ENCODE assay signal across 28 cellular contexts in genomic region chr5:8773091-8773615, GRCh38.
DNase-seq lines count a peak whose midpoint lies in the region; ATAC-seq and TF ChIP-seq lines count a peak whose summit lies in the region.
"Had no signal": no experiment of that assay in that cellular context is flagged by ENCODE, and none has a peak within 500 bp of the region (broad histone marks: within the 10 kb centered on the region; RNA-seq: fewer than 3 reads in every experiment).

No MANE protein-coding gene starts in this region.

- no peak overlapping the region for H3K14ac ChIP-seq in neuronal stem cell (ENCODE audit: low read length)

- H3K79me1 ChIP-seq in neuronal stem cell (ENCODE audit: low read depth, low read length) = no peaks in the 10 kb centered on the region

- H2AFZ ChIP-seq in mammary epithelial cell (ENCODE audit: low read depth, low read length) = no peak overlapping the region
- no peak overlapping the region for H2AFZ ChIP-seq in neuronal stem cell (ENCODE audit: low read length)

- H3K9ac ChIP-seq in BLaER1 (no peak overlapping the region), mammary epithelial cell (ENCODE audit: insufficient read depth, low read length) (no peak overlapping the region), neuronal stem cell (ENCODE audit: low read depth, low read length, poor library complexity) (no peak overlapping the region)

- no peak for TF ChIP-seq CTCF in mammary epithelial cell (conservative IDR thresholded peaks at IDR 0.05 in 1 of 2, IDR thresholded peaks at IDR 0.05 in 1 of 2; ENCODE audit: extremely low read depth in 1 of 2, insufficient read depth in 1 of 2, low read depth in 1 of 2, low read length in 2 of 2)

- H2BK12ac ChIP-seq in neuronal stem cell (ENCODE audit: low read length) = no peak overlapping the region

- no peak overlapping the region for H3K4ac ChIP-seq in neuronal stem cell (ENCODE audit: low read length)

- no peak overlapping the region for H4K8ac ChIP-seq in neuronal stem cell (ENCODE audit: low read depth, low read length)

- intact Hi-C loops in mammary epithelial cell (cut with micrococcal nuclease) = no loop called here

- CTCF ChIA-PET in mammary epithelial cell (lab: Charles Lee; ENCODE audit: low non-redundant PET) = no interaction called here

- H4K91ac ChIP-seq in neuronal stem cell (ENCODE audit: low read depth, low read length, poor library complexity) = no peak overlapping the region

- H4K20me1 ChIP-seq in BLaER1 = no peaks in the 10 kb centered on the region
- no peaks in the 10 kb centered on the region for H4K20me1 ChIP-seq in mammary epithelial cell (ENCODE audit: insufficient read depth, low read length)

- H3K4me3 Mint-ChIP-seq in activated naive CD8-positive, alpha-beta T cell treated with anti-CD3 and anti-CD28 coated beads, Interleukin-2, amount 50 U/mL, for 24 hours = no peak overlapping the region
- H3K4me3 Mint-ChIP-seq: activated CD4-positive, alpha-beta memory T cell treated with anti-CD3 and anti-CD28 coated beads for 36 hours; activated T-helper 17 cell treated with anti-CD3 and anti-CD28 coated beads, Interleukin-2, amount 50 U/mL, for 72 hours; nephron progenitor cell had no signal

- H3K9me3 Mint-ChIP-seq in activated naive CD8-positive, alpha-beta T cell treated with anti-CD3 and anti-CD28 coated beads, Interleukin-2, amount 50 U/mL, for 24 hours = no peaks in the 10 kb centered on the region
- H3K9me3 Mint-ChIP-seq: nephron progenitor cell had no signal

- H3K4me3 ChIP-seq in BLaER1 = no peak overlapping the region
- no peak overlapping the region for H3K4me3 ChIP-seq in mammary epithelial cell (replicated peaks in 1 of 3; ENCODE audit: insufficient read depth in 1 of 3, low read depth in 2 of 3, low read length in 3 of 3)
- H3K4me3 ChIP-seq in neuronal stem cell (ENCODE audit: low read length in 2 of 2) = no peak overlapping the region
- H3K4me3 ChIP-seq: ascending aorta, lower lobe of right lung, MG63, pancreas, spleen, transverse colon had no signal

- H3K79me2 ChIP-seq in mammary epithelial cell (ENCODE audit: insufficient read depth, low read length) = no peaks in the 10 kb centered on the region

- no peaks in the 10 kb centered on the region for H3K27me3 ChIP-seq in BLaER1
- H3K27me3 ChIP-seq in mammary epithelial cell (ENCODE audit: insufficient read depth, low read length) = no peaks in the 10 kb centered on the region
- no peaks in the 10 kb centered on the region for H3K27me3 ChIP-seq in neuronal stem cell (ENCODE audit: control insufficient read depth in 3 of 3, insufficient read depth in 3 of 3, low read depth in 1 of 3, low read length in 3 of 3)
- H3K27me3 ChIP-seq: ascending aorta, MG63, pancreas, spleen, transverse colon had no signal

- H3K18ac ChIP-seq in neuronal stem cell (ENCODE audit: low read length) = no peak overlapping the region

- H3K23ac ChIP-seq in neuronal stem cell (ENCODE audit: low read depth, low read length, poor library complexity) = no peak overlapping the region

- H3K36me3 ChIP-seq in BLaER1 = no peaks in the 10 kb centered on the region
- no peaks in the 10 kb centered on the region for H3K36me3 ChIP-seq in mammary epithelial cell (ENCODE audit: insufficient read depth, low read length)
- no peaks in the 10 kb centered on the region for H3K36me3 ChIP-seq in neuronal stem cell (replicated peaks in 1 of 2; ENCODE audit: control insufficient read depth in 2 of 2, insufficient read depth in 2 of 2, low read length in 2 of 2)
- H3K36me3 ChIP-seq: ascending aorta, lower lobe of right lung, MG63, pancreas, spleen, transverse colon had no signal

- H2BK15ac ChIP-seq in neuronal stem cell (ENCODE audit: low read length) = no peak overlapping the region

- H3K4me1 Mint-ChIP-seq in activated naive CD8-positive, alpha-beta T cell treated with anti-CD3 and anti-CD28 coated beads, Interleukin-2, amount 50 U/mL, for 24 hours = no peaks in the 10 kb centered on the region
- H3K4me1 Mint-ChIP-seq: activated T-helper 17 cell treated with anti-CD3 and anti-CD28 coated beads, Interleukin-2, amount 50 U/mL, for 72 hours; nephron progenitor cell had no signal

- no peak overlapping the region for H2BK120ac ChIP-seq in neuronal stem cell (ENCODE audit: low read depth, low read length)

- H3K27ac ChIP-seq in BLaER1 (no peak overlapping the region), mammary epithelial cell (ENCODE audit: insufficient read depth, low read depth, low read length) (no peak overlapping the region), neuronal stem cell (replicated peaks; ENCODE audit: low read length) (no peak overlapping the region)
- H3K27ac ChIP-seq: ascending aorta, C4-2B, lower lobe of right lung, pancreas, spleen, transverse colon had no signal

- DNase-seq in LHCN-M2 (ENCODE audit: low read depth) (peak; percentile 63), mammary epithelial cell (peak; percentile 49), left kidney (ENCODE audit: low read depth, low spot score) (peak; percentile 14), neuronal stem cell (ENCODE audit: low spot score) (no peak)
- no peak for DNase-seq in activated naive CD8-positive, alpha-beta T cell treated with anti-CD3 and anti-CD28 coated beads, Interleukin-2, amount 50 U/mL, for 24 hours
- DNase-seq: ACHN; activated CD4-positive, alpha-beta memory T cell treated with anti-CD3 and anti-CD28 coated beads for 36 hours; activated CD4-positive, CD25-positive, alpha-beta regulatory T cell; activated naive CD4-positive, alpha-beta T cell treated with anti-CD3 and anti-CD28 coated beads, Interleukin-2, amount 50 U/mL, for 16 hours; EL; islet precursor cell; lower lobe of right lung; MG63; NCI-H2029; NCI-H2227 treated with DMSO at 0.1 percent for 48 hours; nephron progenitor cell; pancreas; right cardiac atrium; spleen; stimulated activated CD4-positive, alpha-beta T cell treated with anti-CD3 and anti-CD28 coated beads, Interleukin-4, amount 100 ng/mL, for 1 hour; T-helper 1 cell; transverse colon had no signal

- H3K36me3 Mint-ChIP-seq in activated naive CD8-positive, alpha-beta T cell treated with anti-CD3 and anti-CD28 coated beads, Interleukin-2, amount 50 U/mL, for 24 hours (ENCODE audit: low read depth) = no peaks in the 10 kb centered on the region
- H3K36me3 Mint-ChIP-seq: activated CD4-positive, alpha-beta memory T cell treated with anti-CD3 and anti-CD28 coated beads for 36 hours had no signal

- no peak overlapping the region for H2BK5ac ChIP-seq in neuronal stem cell (ENCODE audit: low read length)

- H3K9me3 ChIP-seq in BLaER1 = peaks cover 4% of the 10 kb centered on the region; the same call in 1 of the 2 replicates
- no peaks in the 10 kb centered on the region for H3K9me3 ChIP-seq in mammary epithelial cell (replicated peaks; ENCODE audit: insufficient read depth, low read length)
- H3K9me3 ChIP-seq in neuronal stem cell (replicated peaks in 1 of 2; ENCODE audit: control insufficient read depth in 2 of 2, insufficient read depth in 1 of 2, low read depth in 1 of 2, low read length in 2 of 2) = no peaks in the 10 kb centered on the region
- H3K9me3 ChIP-seq: ascending aorta, lower lobe of right lung, pancreas, transverse colon had no signal

- no peak overlapping the region for H2AK5ac ChIP-seq in neuronal stem cell (ENCODE audit: low read depth, low read length)

- no peak overlapping the region for H3K27ac Mint-ChIP-seq in activated naive CD8-positive, alpha-beta T cell treated with anti-CD3 and anti-CD28 coated beads, Interleukin-2, amount 50 U/mL, for 24 hours
- H3K27ac Mint-ChIP-seq: activated CD4-positive, alpha-beta memory T cell treated with anti-CD3 and anti-CD28 coated beads for 36 hours; activated T-helper 17 cell treated with anti-CD3 and anti-CD28 coated beads, Interleukin-2, amount 50 U/mL, for 72 hours; nephron progenitor cell had no signal

- H3K4me2 ChIP-seq in BLaER1 (peak overlapping the region; percentile 69), mammary epithelial cell (ENCODE audit: insufficient read depth, low read depth, low read length) (no peak overlapping the region), neuronal stem cell (ENCODE audit: insufficient read depth, low read length, poor library complexity, severe bottlenecking) (no peak overlapping the region)

- in situ Hi-C loops in mammary epithelial cell (cut with MboI; ENCODE audit: low sequenced_read_pairs in 2 of 2) = loop anchor here in 1 of 2 donors (10.0 kb wide), 1 partner anchor 432 kb away; no protein-coding TSS in a partner anchor

- no TSS peak for BruUV-seq in mammary epithelial cell (replicated peaks; lab: Mats Ljungman, UMichigan)

- WGBS in mammary epithelial cell (ENCODE audit: low coverage, missing lambda C conversion rate) = 57% methylated on average over 4 of the region's 4 CpGs
- no CpG with 5 or more reads among the region's 4 CpGs for WGBS in neuronal stem cell (ENCODE audit: extremely low coverage in 2 of 2, insufficient read length in 2 of 2, insufficient replicate concordance in 1 of 2), 2 donors

- H3K27me3 Mint-ChIP-seq in activated naive CD8-positive, alpha-beta T cell treated with anti-CD3 and anti-CD28 coated beads, Interleukin-2, amount 50 U/mL, for 24 hours = no peaks in the 10 kb centered on the region
- H3K27me3 Mint-ChIP-seq: activated CD4-positive, alpha-beta memory T cell treated with anti-CD3 and anti-CD28 coated beads for 36 hours; activated T-helper 17 cell treated with anti-CD3 and anti-CD28 coated beads, Interleukin-2, amount 50 U/mL, for 72 hours had no signal

- dilution Hi-C loops in mammary epithelial cell (cut with HindIII; ENCODE audit: low sequenced_read_pairs) = no loop called here

- no peak for ATAC-seq in activated naive CD8-positive, alpha-beta T cell treated with anti-CD3 and anti-CD28 coated beads, Interleukin-2, amount 50 U/mL, for 24 hours
- no peak for ATAC-seq in GM21360 (IDR thresholded peaks at IDR 0.05; ENCODE audit: unreplicated experiment)
- no peak for ATAC-seq in GM21528 (IDR thresholded peaks at IDR 0.05; ENCODE audit: low FRiP score, unreplicated experiment)
- ATAC-seq: activated T-helper 17 cell treated with anti-CD3 and anti-CD28 coated beads, Interleukin-2, amount 50 U/mL, for 72 hours; lower lobe of right lung; pancreas; right cardiac atrium had no signal

- H3K4me1 ChIP-seq in BLaER1 (peaks cover 18% of the 10 kb centered on the region), mammary epithelial cell (ENCODE audit: insufficient read depth, low read length) (peaks cover 10% of the 10 kb centered on the region), neuronal stem cell (ENCODE audit: control insufficient read depth in 2 of 2, insufficient read depth in 1 of 2, low read depth in 1 of 2, low read length in 2 of 2) (no peaks in the 10 kb centered on the region)
- H3K4me1 ChIP-seq: ascending aorta, lower lobe of right lung, pancreas, spleen, transverse colon had no signal

Comparison
In these comparisons a context has a peak if more than half of its experiments do, and no peak if none do; other contexts are left out.
1. DNase-seq: peak in LHCN-M2 (single experiment), mammary epithelial cell (single experiment) and left kidney (single experiment); none in neuronal stem cell (single experiment) and activated naive CD8-positive, alpha-beta T cell treated with anti-CD3 and anti-CD28 coated beads, Interleukin-2, amount 50 U/mL, for 24 hours (single experiment).